In the genomic region with DNA sequence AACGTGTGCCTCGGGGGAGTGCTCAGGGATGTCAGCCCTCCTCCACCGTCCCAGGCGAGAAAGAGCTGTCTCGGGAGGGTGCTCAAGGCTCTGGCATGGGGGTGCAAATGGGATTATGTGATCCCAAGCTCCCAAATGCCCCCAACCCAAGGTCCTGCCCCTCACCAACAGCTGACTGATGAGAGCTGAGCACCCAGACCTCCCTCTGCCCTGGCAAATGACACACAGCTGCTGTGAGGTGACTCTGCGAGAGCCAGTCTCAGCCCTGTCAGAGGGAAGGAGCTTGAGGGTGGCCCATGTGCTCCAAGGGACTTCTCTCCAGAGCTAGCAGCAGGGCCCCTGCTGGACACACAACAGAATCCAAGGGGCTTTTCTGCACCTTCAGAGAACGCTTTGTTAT, we compare ENCODE assay signal across 18 cellular contexts. TPM values are rescaled to one million over a fixed set of nuclear protein-coding genes. Genes with fewer than 3 reads are reported as not detected.
DNase-seq lines count a peak whose midpoint lies in the region; ATAC-seq and TF ChIP-seq lines count a peak whose summit lies in the region.
"Had no signal": no experiment of that assay in that cellular context is flagged by ENCODE, and none has a peak within 500 bp of the region (broad histone marks: within the 10 kb centered on the region; RNA-seq: fewer than 3 reads in every experiment).

No MANE protein-coding gene starts in this region.

- no peak overlapping the region for H2BK12ac ChIP-seq in neuronal stem cell (ENCODE audit: low read length)

- no peak overlapping the region for H3K9ac ChIP-seq in neuronal stem cell (ENCODE audit: low read depth, low read length, poor library complexity)

- no peak for ATAC-seq in heart left ventricle
- ATAC-seq in HG03108 (IDR thresholded peaks at IDR 0.05; ENCODE audit: unreplicated experiment), result no peak
- no peak for ATAC-seq in naive thymus-derived CD8-positive, alpha-beta T cell

- no peak overlapping the region for H3K18ac ChIP-seq in neuronal stem cell (ENCODE audit: low read length)

- DNase-seq in left ventricle myocardium inferior (no peak), heart left ventricle (no peak), brain microvascular endothelial cell (no peak), neuronal stem cell (ENCODE audit: low spot score) (no peak), RPMI8226 (no peak)
- DNase-seq in naive thymus-derived CD8-positive, alpha-beta T cell, result no peak
- DNase-seq: CD4-positive, alpha-beta memory T cell; DMS153; H9; MV-4-11; NCI-H1417; NCI-H187; NCI-H2227 treated with DMSO at 0.1 percent for 48 hours; Peyer's patch; Right ventricle myocardium superior had no signal

- H3K36me3 Mint-ChIP-seq in naive thymus-derived CD8-positive, alpha-beta T cell, result no peaks in the 10 kb centered on the region
- H3K36me3 Mint-ChIP-seq: CD4-positive, alpha-beta memory T cell had no signal

- peaks cover 0 to 2% (median 0%) of the 10 kb centered on the region in 9 donors for H3K9me3 Mint-ChIP-seq in naive thymus-derived CD8-positive, alpha-beta T cell
- H3K9me3 Mint-ChIP-seq: CD4-positive, alpha-beta memory T cell; H9 had no signal

- TF ChIP-seq CTCF in left ventricle myocardium inferior (IDR thresholded peaks at IDR 0.05; ENCODE audit: borderline replicate concordance) (no peak), heart left ventricle (IDR thresholded peaks at IDR 0.05) (no peak), brain microvascular endothelial cell (IDR thresholded peaks at IDR 0.05; ENCODE audit: low read depth, low read length, missing control alignments) (peak; percentile 8)

- no peak overlapping the region for H3K4ac ChIP-seq in neuronal stem cell (ENCODE audit: low read length)

- H3K27me3 Mint-ChIP-seq in naive thymus-derived CD8-positive, alpha-beta T cell, result peaks cover 0 to 8% (median 1%) of the 10 kb centered on the region in 5 donors

- H3K14ac ChIP-seq in neuronal stem cell (ENCODE audit: low read length), result no peak overlapping the region

- no peak overlapping the region for H3K23ac ChIP-seq in neuronal stem cell (ENCODE audit: low read depth, low read length, poor library complexity)

- in situ Hi-C loops in brain microvascular endothelial cell (cut with HindIII; ENCODE audit: low pct_ligation_motif_present, low sequenced_read_pairs), result no loop called here

- H3K4me3 ChIP-seq in left ventricle myocardium inferior, result no peak overlapping the region
- H3K4me3 ChIP-seq in heart left ventricle, result no peak overlapping the region
- H3K4me3 ChIP-seq in brain microvascular endothelial cell (ENCODE audit: low read depth, low read length), result no peak overlapping the region
- no peak overlapping the region for H3K4me3 ChIP-seq in neuronal stem cell (ENCODE audit: low read length in 2 of 2)
- H3K4me3 ChIP-seq: Peyer's patch, SK-N-MC had no signal

- TF ChIP-seq POLR2A in heart left ventricle (IDR thresholded peaks at IDR 0.05), result no peak

- no peak overlapping the region for H2BK15ac ChIP-seq in neuronal stem cell (ENCODE audit: low read length)

- peaks cover 0 to 1% (median under 1%) of the 10 kb centered on the region in 4 donors for H3K4me1 Mint-ChIP-seq in naive thymus-derived CD8-positive, alpha-beta T cell

- peaks cover 5% of the 10 kb centered on the region for H3K36me3 ChIP-seq in left ventricle myocardium inferior
- H3K36me3 ChIP-seq in heart left ventricle, result peaks cover 0 to 3% (median 0%) of the 10 kb centered on the region in 9 donors
- no peaks in the 10 kb centered on the region for H3K36me3 ChIP-seq in brain microvascular endothelial cell (replicated peaks)
- H3K36me3 ChIP-seq in neuronal stem cell (replicated peaks in 1 of 2; ENCODE audit: control insufficient read depth in 2 of 2, insufficient read depth in 2 of 2, low read length in 2 of 2), result no peaks in the 10 kb centered on the region
- H3K36me3 ChIP-seq: Peyer's patch had no signal

- H4K91ac ChIP-seq in neuronal stem cell (ENCODE audit: low read depth, low read length, poor library complexity), result no peak overlapping the region

- no peak overlapping the region for H3K4me2 ChIP-seq in neuronal stem cell (ENCODE audit: insufficient read depth, low read length, poor library complexity, severe bottlenecking)

- no peak overlapping the region for H3K4me3 Mint-ChIP-seq in naive thymus-derived CD8-positive, alpha-beta T cell
- H3K4me3 Mint-ChIP-seq: CD4-positive, alpha-beta memory T cell; H9 had no signal

- no peaks in the 10 kb centered on the region for H3K27me3 ChIP-seq in left ventricle myocardium inferior (ENCODE audit: low read depth)
- H3K27me3 ChIP-seq in heart left ventricle, result no peaks in the 10 kb centered on the region
- no peaks in the 10 kb centered on the region for H3K27me3 ChIP-seq in brain microvascular endothelial cell (replicated peaks)
- no peaks in the 10 kb centered on the region for H3K27me3 ChIP-seq in neuronal stem cell (ENCODE audit: control insufficient read depth in 3 of 3, insufficient read depth in 3 of 3, low read depth in 1 of 3, low read length in 3 of 3)
- H3K27me3 ChIP-seq: Peyer's patch had no signal

- peak overlapping the region; percentile 72 for H2AFZ ChIP-seq in neuronal stem cell (ENCODE audit: low read length)

- H3K4me1 ChIP-seq in left ventricle myocardium inferior, result peaks cover 85% of the 10 kb centered on the region
- H3K4me1 ChIP-seq in heart left ventricle, result peaks cover 0 to 88% (median 25%) of the 10 kb centered on the region in 12 donors
- peaks cover 4 to 11% of the 10 kb centered on the region in 2 donors for H3K4me1 ChIP-seq in neuronal stem cell (ENCODE audit: control insufficient read depth in 2 of 2, insufficient read depth in 1 of 2, low read depth in 1 of 2, low read length in 2 of 2)
- H3K4me1 ChIP-seq: Peyer's patch had no signal

- POLR2A ChIA-PET in naive thymus-derived CD8-positive, alpha-beta T cell (lab: Charles Lee), result no interaction called here

- H2AK5ac ChIP-seq in neuronal stem cell (ENCODE audit: low read depth, low read length), result no peak overlapping the region

- peak overlapping the region; percentile 93 for H3K27ac ChIP-seq in left ventricle myocardium inferior (replicated peaks)
- peak overlapping the region in 1 of 12 donors; percentile 30 for H3K27ac ChIP-seq in heart left ventricle
- no peak overlapping the region for H3K27ac ChIP-seq in brain microvascular endothelial cell
- H3K27ac ChIP-seq in neuronal stem cell (replicated peaks; ENCODE audit: low read length), result no peak overlapping the region
- H3K27ac ChIP-seq: Peyer's patch, SK-N-MC had no signal

- no peak overlapping the region for H3K27ac Mint-ChIP-seq in naive thymus-derived CD8-positive, alpha-beta T cell
- H3K27ac Mint-ChIP-seq: CD4-positive, alpha-beta memory T cell; H9 had no signal

- WGBS in heart left ventricle, 4 donors, result 53 to 71% (median 61%) methylated on average over 2 to 7 of the region's 7 CpGs
- no CpG with 5 or more reads among the region's 7 CpGs for WGBS in neuronal stem cell (ENCODE audit: extremely low coverage in 2 of 2, insufficient read length in 2 of 2, insufficient replicate concordance in 1 of 2), 2 donors

- no peaks in the 10 kb centered on the region for H3K79me1 ChIP-seq in neuronal stem cell (ENCODE audit: low read depth, low read length)

- no peak overlapping the region for H4K8ac ChIP-seq in neuronal stem cell (ENCODE audit: low read depth, low read length)

- intact Hi-C loops in left ventricle myocardium inferior (cut with micrococcal nuclease), result no loop called here
- intact Hi-C loops in heart left ventricle (cut with DNase I), result no loop called here

- H3K9me3 ChIP-seq in left ventricle myocardium inferior (replicated peaks) (no peaks in the 10 kb centered on the region), heart left ventricle (no peaks in the 10 kb centered on the region), neuronal stem cell (replicated peaks in 1 of 2; ENCODE audit: control insufficient read depth in 2 of 2, insufficient read depth in 1 of 2, low read depth in 1 of 2, low read length in 2 of 2) (no peaks in the 10 kb centered on the region)
- H3K9me3 ChIP-seq: Peyer's patch had no signal

- H2BK120ac ChIP-seq in neuronal stem cell (ENCODE audit: low read depth, low read length), result no peak overlapping the region

- H2BK5ac ChIP-seq in neuronal stem cell (ENCODE audit: low read length), result no peak overlapping the region

RNA-seq across cellular contexts. Expression of gene CDH5, which starts 7.7 kb away (rescaled TPM):
- total RNA-seq in left ventricle myocardium inferior (47.1 TPM), heart left ventricle (100 to 1,000 TPM in 2 of 9 donors, 10 to 100 TPM in 7; 39.6 to 135 (median 63.3) TPM)
- polyA plus RNA-seq in heart left ventricle, result 10 to 100 TPM; 24.9 to 62.3 TPM
- polyA plus RNA-seq in neuronal stem cell (2013, experiment 1 of 2), result 0.21 TPM
- polyA plus RNA-seq in neuronal stem cell (2013, experiment 2 of 2), result 0.25 TPM
- not detected for total RNA-seq in naive thymus-derived CD8-positive, alpha-beta T cell
- not detected for polyA plus RNA-seq in naive thymus-derived CD8-positive, alpha-beta T cell
- total RNA-seq: CD4-positive, alpha-beta memory T cell had no signal
- polyA plus RNA-seq: BJ; CD4-positive, alpha-beta memory T cell had no signal

RNA-seq across cellular contexts. Expression of gene BEAN1, which starts 52.9 kb away (rescaled TPM):
- total RNA-seq in left ventricle myocardium inferior (0.33 TPM), heart left ventricle (1 to 10 TPM in 5 of 9 donors, under 1 TPM in 4; 0.58 to 7.9 (median 1.5) TPM)
- polyA plus RNA-seq in heart left ventricle, result 1 to 10 TPM in 1 of 2 donors, under 1 TPM in 1; 0.30 to 8.8 TPM
- polyA plus RNA-seq in neuronal stem cell (2013, experiment 1 of 2), result 1.4 TPM
- 1.6 TPM for polyA plus RNA-seq in neuronal stem cell (2013, experiment 2 of 2)
- not detected for total RNA-seq in naive thymus-derived CD8-positive, alpha-beta T cell
- polyA plus RNA-seq in naive thymus-derived CD8-positive, alpha-beta T cell, result not detected
- total RNA-seq: CD4-positive, alpha-beta memory T cell; Peyer's patch had no signal
- polyA plus RNA-seq: BJ had no signal

Comparison
In these comparisons a context has a peak if more than half of its experiments do, and no peak if none do; other contexts are left out.
1. RNA of gene CDH5, which starts 7.7 kb away (total RNA-seq): 39.6 to 135 TPM in heart left ventricle and 47.1 TPM in left ventricle myocardium inferior (single experiment); not detected in naive thymus-derived CD8-positive, alpha-beta T cell; every median in the first group is over 10 times any median in the second.